ENCODE assay signal across 15 cellular contexts in genomic region chr16:81066700-81067099, GRCh38. TPM values are rescaled to one million over a fixed set of nuclear protein-coding genes. Genes with fewer than 3 reads are reported as not detected.
DNase-seq lines count a peak whose midpoint lies in the region; ATAC-seq and TF ChIP-seq lines count a peak whose summit lies in the region.
"Had no signal": no experiment of that assay in that cellular context is flagged by ENCODE, and none has a peak within 500 bp of the region (broad histone marks: within the 10 kb centered on the region; RNA-seq: fewer than 3 reads in every experiment).

No MANE protein-coding gene starts in this region.

- H3K4me1 ChIP-seq in BLaER1 (peaks cover 15% of the 10 kb centered on the region), neural progenitor cell (peaks cover 1% of the 10 kb centered on the region)

- no peaks in the 10 kb centered on the region for H3K27me3 Mint-ChIP-seq in neural progenitor cell (ENCODE audit: insufficient read depth, low read depth)
- H3K27me3 Mint-ChIP-seq in effector memory CD8-positive, alpha-beta T cell = peaks cover 0 to 10% of the 10 kb centered on the region in 2 donors

- no peak overlapping the region for H3K27ac ChIP-seq in BLaER1
- no peak overlapping the region for H3K27ac ChIP-seq in neural progenitor cell
- H3K27ac ChIP-seq: PC-9 had no signal

- H3K4me2 ChIP-seq in BLaER1 = peak overlapping the region; percentile 17
- no peak overlapping the region for H3K4me2 ChIP-seq in neural progenitor cell
- H3K4me2 ChIP-seq: GM23338, PC-9 had no signal

- ATAC-seq in effector memory CD8-positive, alpha-beta T cell (replicated peaks) = no peak
- ATAC-seq in HG03097 (IDR thresholded peaks at IDR 0.05; ENCODE audit: low FRiP score, unreplicated experiment) = no peak
- ATAC-seq: GM23338 had no signal

- H3K79me2 ChIP-seq in neural progenitor cell (ENCODE audit: low read depth) = no peaks in the 10 kb centered on the region

- H3K36me3 ChIP-seq in BLaER1 (no peaks in the 10 kb centered on the region), neural progenitor cell (no peaks in the 10 kb centered on the region)

- no peak overlapping the region for H3K4me3 Mint-ChIP-seq in neural progenitor cell
- no peak overlapping the region for H3K4me3 Mint-ChIP-seq in effector memory CD8-positive, alpha-beta T cell
- H3K4me3 Mint-ChIP-seq: GM23338 had no signal

- DNase-seq in NCI-H82 treated with DMSO at 0.1 percent for 48 hours (lab: John Stamatoyannopoulos, UW; ENCODE audit: unreplicated experiment) (peak; percentile 48), fibroblast of the conjunctiva (ENCODE audit: low read depth) (peak; percentile 2), neural progenitor cell (ENCODE audit: low spot score) (no peak), HCEC 1CT (no peak), NCI-H1436 (lab: John Stamatoyannopoulos, UW) (no peak)
- no peak for DNase-seq in effector memory CD8-positive, alpha-beta T cell
- DNase-seq: Karpas-422, NCI-H1105, NCI-H1694 treated with DMSO at 0.1 percent for 48 hours, NCI-H2107, NCI-H69, PC-9 had no signal

- H3K9ac ChIP-seq in BLaER1 (no peak overlapping the region), neural progenitor cell (no peak overlapping the region)

- TF ChIP-seq CTCF in neural progenitor cell (IDR thresholded peaks at IDR 0.05) = no peak

- H3K4me3 ChIP-seq in BLaER1 (no peak overlapping the region), neural progenitor cell (no peak overlapping the region)
- H3K4me3 ChIP-seq: GM23338, PC-9 had no signal

- no peaks in the 10 kb centered on the region for H3F3A ChIP-seq in neural progenitor cell (ENCODE audit: low read depth)

- peaks cover 17% of the 10 kb centered on the region for H3K4me1 Mint-ChIP-seq in neural progenitor cell
- H3K4me1 Mint-ChIP-seq in effector memory CD8-positive, alpha-beta T cell (ENCODE audit: low read depth in 2 of 2) = no peaks in the 10 kb centered on the region

- H4K20me1 ChIP-seq in BLaER1 = no peaks in the 10 kb centered on the region
- no peaks in the 10 kb centered on the region for H4K20me1 ChIP-seq in neural progenitor cell (ENCODE audit: low read depth)

- no peak overlapping the region for H2AFZ ChIP-seq in neural progenitor cell (replicated peaks)
- H2AFZ ChIP-seq: GM23338, PC-9 had no signal

- H3K27me3 ChIP-seq in BLaER1 (no peaks in the 10 kb centered on the region), neural progenitor cell (no peaks in the 10 kb centered on the region)

- no peaks in the 10 kb centered on the region for H3K9me3 ChIP-seq in BLaER1
- H3K9me3 ChIP-seq in neural progenitor cell (ENCODE audit: low read depth) = no peaks in the 10 kb centered on the region

- peaks cover 6% of the 10 kb centered on the region for H3K36me3 Mint-ChIP-seq in neural progenitor cell
- no peaks in the 10 kb centered on the region for H3K36me3 Mint-ChIP-seq in effector memory CD8-positive, alpha-beta T cell (ENCODE audit: insufficient read depth)

- H3K9me3 Mint-ChIP-seq in neural progenitor cell = no peaks in the 10 kb centered on the region
- no peaks in the 10 kb centered on the region for H3K9me3 Mint-ChIP-seq in effector memory CD8-positive, alpha-beta T cell
- H3K9me3 Mint-ChIP-seq: GM23338 had no signal

- H3K27ac Mint-ChIP-seq in neural progenitor cell = peak overlapping the region; percentile 92
- no peak overlapping the region for H3K27ac Mint-ChIP-seq in effector memory CD8-positive, alpha-beta T cell
- H3K27ac Mint-ChIP-seq: GM23338 had no signal

RNA-seq across cellular contexts. Expression of gene C16orf46, which starts 10.3 kb away (rescaled TPM):
- total RNA-seq in neural progenitor cell (ENCODE audit: low replicate concordance) = 1.7 and 2.5 TPM in 2 replicates

RNA-seq across cellular contexts. Expression of gene GCSH, which starts 29.5 kb away (rescaled TPM):
- total RNA-seq in neural progenitor cell (ENCODE audit: low replicate concordance) = 126 and 235 TPM in 2 replicates

RNA-seq across cellular contexts. Expression of gene ATMIN, which starts 31.1 kb away (rescaled TPM):
- total RNA-seq in neural progenitor cell (ENCODE audit: low replicate concordance) = 73.5 and 95.0 TPM in 2 replicates

RNA-seq across cellular contexts. Expression of gene CENPN, which starts 59.7 kb away (rescaled TPM):
- 76.8 and 111 TPM in 2 replicates for total RNA-seq in neural progenitor cell (ENCODE audit: low replicate concordance)

Comparison
In these comparisons a context has a peak if more than half of its experiments do, and no peak if none do; other contexts are left out.
1. DNase-seq: peak in NCI-H82 treated with DMSO at 0.1 percent for 48 hours (single experiment) and fibroblast of the conjunctiva (single experiment); none in neural progenitor cell (single experiment), HCEC 1CT (single experiment), NCI-H1436 (single experiment) and effector memory CD8-positive, alpha-beta T cell (0 of 3).